In the genomic region with DNA sequence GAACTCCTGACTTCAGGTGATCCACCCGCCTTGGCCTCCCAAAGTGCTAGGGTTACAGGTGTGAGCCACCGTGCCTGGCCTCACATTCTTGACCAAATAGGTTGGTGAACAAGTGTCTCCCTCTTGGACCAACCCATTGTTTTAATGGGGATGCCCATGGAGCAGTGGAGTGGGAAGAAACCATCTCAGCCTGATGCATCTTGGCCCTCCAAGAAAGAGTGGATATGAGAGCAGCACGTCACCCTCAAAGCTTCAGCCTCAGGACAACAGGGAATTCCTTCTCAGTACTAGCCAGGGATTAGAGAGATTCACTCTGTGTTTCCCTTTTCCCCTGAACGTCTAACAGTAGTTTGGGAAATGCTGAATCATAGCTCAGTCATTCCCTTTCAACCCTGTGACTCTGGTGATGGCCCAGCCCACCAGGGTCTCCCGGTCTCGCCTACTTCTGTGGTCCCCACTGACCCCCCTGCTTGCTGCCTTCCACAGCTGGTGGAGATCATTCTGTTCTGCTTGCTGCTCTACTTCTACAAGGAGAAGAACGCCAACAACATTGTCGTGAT, we compare ENCODE assay signal across 20 cellular contexts.
"Had no signal": no experiment of that assay in that cellular context is flagged by ENCODE, and none has a peak within 500 bp of the region (broad histone marks: within the 10 kb centered on the region; RNA-seq: fewer than 3 reads in every experiment).

No MANE protein-coding gene starts in this region.

- H3K27ac Mint-ChIP-seq: nephron progenitor cell; stimulated activated memory B cell treated with anti-CD40 and anti-IgM and Interleukin-4, amounts not matched to agents 10 μg/mL and 1 μg/mL and 100 μg/mL, for 72 hours had no signal

- H3K27me3 ChIP-seq: dorsolateral prefrontal cortex, heart left ventricle, neutrophil, right lobe of liver, spleen, tibial nerve had no signal

- H3K27ac ChIP-seq: coronary artery, heart left ventricle, neutrophil, psoas muscle, right lobe of liver, spleen, tibial nerve had no signal

- H3K9me3 ChIP-seq: heart left ventricle, neutrophil, psoas muscle, right lobe of liver, spleen, tibial nerve had no signal

- H3K4me1 Mint-ChIP-seq: nephron progenitor cell had no signal

- H3K27me3 Mint-ChIP-seq: naive thymus-derived CD4-positive, alpha-beta T cell; stimulated activated memory B cell treated with anti-CD40 and anti-IgM and Interleukin-4, amounts not matched to agents 10 μg/mL and 1 μg/mL and 100 μg/mL, for 72 hours; stimulated activated naive CD8-positive, alpha-beta T cell treated with anti-CD3 and anti-CD28 coated beads, Interleukin-15, Interleukin-2, amounts not matched to agents 100 ng/mL and 50 ng/mL, for 24 hours had no signal

- ATAC-seq: heart left ventricle; naive thymus-derived CD4-positive, alpha-beta T cell; psoas muscle; right lobe of liver; stimulated activated memory B cell treated with anti-CD40 and anti-IgM and Interleukin-4, amounts not matched to agents 10 μg/mL and 1 μg/mL and 100 μg/mL, for 72 hours had no signal

- FAIRE-seq: frontal cortex had no signal

- H3K4me3 Mint-ChIP-seq: naive thymus-derived CD4-positive, alpha-beta T cell; nephron progenitor cell; stimulated activated memory B cell treated with anti-CD40 and anti-IgM and Interleukin-4, amounts not matched to agents 10 μg/mL and 1 μg/mL and 100 μg/mL, for 72 hours; stimulated activated naive CD8-positive, alpha-beta T cell treated with anti-CD3 and anti-CD28 coated beads, Interleukin-15, Interleukin-2, amounts not matched to agents 100 ng/mL and 50 ng/mL, for 24 hours had no signal

- DNase-seq: dorsolateral prefrontal cortex; effector CD8-positive, alpha-beta T cell; heart left ventricle; hippocampal formation; mesendoderm; naive thymus-derived CD4-positive, alpha-beta T cell; nephron progenitor cell; psoas muscle; retina; right lobe of liver; spleen; stimulated activated CD4-positive, alpha-beta T cell treated with anti-CD3 and anti-CD28 coated beads, Interleukin-15, amount 100 ng/mL, for 24 hours; stimulated activated CD4-positive, alpha-beta T cell treated with anti-CD3 and anti-CD28 coated beads, Interleukin-1b, Interleukin-23, amount 100 ng/mL, for 48 hours; stimulated activated CD4-positive, alpha-beta T cell treated with anti-CD3 and anti-CD28 coated beads, Interleukin-4, amount 100 ng/mL, for 24 hours had no signal

- H3K9me3 Mint-ChIP-seq: naive thymus-derived CD4-positive, alpha-beta T cell; nephron progenitor cell; stimulated activated memory B cell treated with anti-CD40 and anti-IgM and Interleukin-4, amounts not matched to agents 10 μg/mL and 1 μg/mL and 100 μg/mL, for 72 hours; stimulated activated naive CD8-positive, alpha-beta T cell treated with anti-CD3 and anti-CD28 coated beads, Interleukin-15, Interleukin-2, amounts not matched to agents 100 ng/mL and 50 ng/mL, for 24 hours had no signal

- H3K4me3 ChIP-seq: coronary artery, dorsolateral prefrontal cortex, heart left ventricle, psoas muscle, right lobe of liver, spleen, tibial nerve had no signal

- H3K4me1 ChIP-seq: heart left ventricle, psoas muscle, right lobe of liver, spleen, tibial nerve had no signal
